In genomic region chr5:95382843-95383242, GRCh38 we compare ENCODE assay signal across 20 cellular contexts. TPM values are rescaled to one million over a fixed set of nuclear protein-coding genes. Genes with fewer than 3 reads are reported as not detected.
DNase-seq lines count a peak whose midpoint lies in the region; TF ChIP-seq lines count a peak whose summit lies in the region.
"Had no signal": no experiment of that assay in that cellular context is flagged by ENCODE, and none has a peak within 500 bp of the region (broad histone marks: within the 10 kb centered on the region; RNA-seq: fewer than 3 reads in every experiment).

No MANE protein-coding gene starts in this region.

- POLR2A ChIA-PET in GM10248 (lab: Yijun Ruan, JAX) = no interaction called here

- DNase-seq in Daoy (ENCODE audit: low read depth) = peak; percentile 34
- DNase-seq in NCI-H1417 treated with DMSO at 0.1 percent for 48 hours (lab: John Stamatoyannopoulos, UW) = peak; percentile 68
- peak; percentile 86 for DNase-seq in NCI-H69 (lab: John Stamatoyannopoulos, UW)
- DNase-seq in left kidney (ENCODE audit: low read depth, low spot score) = peak; percentile 86
- no peak for DNase-seq in COLO829 (ENCODE audit: low spot score)
- no peak for DNase-seq in SKM-1 treated with dmso at 0.1 percent for 144 hours (lab: John Stamatoyannopoulos, UW; ENCODE audit: unreplicated experiment)
- no peak for DNase-seq in GM10248 (ENCODE audit: extremely low spot score)
- DNase-seq: activated CD4-positive, alpha-beta T cell treated with anti-CD3 and anti-CD28 coated beads for 1 hour; activated CD8-positive, alpha-beta memory T cell treated with anti-CD3 and anti-CD28 coated beads, Interleukin-2, amount 10 ng/mL, durations not matched to agents 7 days and 5 days; activated naive CD8-positive, alpha-beta T cell treated with anti-CD3 and anti-CD28 coated beads, Interleukin-2, amount 10 ng/mL, durations not matched to agents 7 days and 5 days; brain microvascular endothelial cell; foreskin fibroblast; GDM1; NCI-H2171 treated with DMSO at 0.1 percent for 48 hours; T-helper 9 cell had no signal

- CTCF ChIA-PET in GM10248 (lab: Yijun Ruan, JAX) = interaction anchor here (0.7 kb wide), 1 partner anchor 31 kb away, joined by 3 read pairs; no protein-coding TSS in a partner anchor

- no peak for TF ChIP-seq CTCF in GM10248 (IDR thresholded peaks at IDR 0.05; ENCODE audit: control extremely low read depth, extremely low read depth, low read depth, missing control alignments)

RNA-seq across cellular contexts. Expression of gene FAM81B, which starts 8.3 kb away (rescaled TPM):
- not detected in 2 replicates for total RNA-seq in Daoy (2014; rRNA removed; shearing (Covaris generic))
- total RNA-seq: activated CD8-positive, alpha-beta memory T cell treated with anti-CD3 and anti-CD28 coated beads, Interleukin-2, amount 10 ng/mL, durations not matched to agents 7 days and 5 days; activated naive CD8-positive, alpha-beta T cell treated with anti-CD3 and anti-CD28 coated beads, Interleukin-2, amount 10 ng/mL, durations not matched to agents 7 days and 5 days; activated T-helper 17 cell treated with anti-CD3 and anti-CD28 coated beads, Interleukin-2, amount 50 U/mL, for 72 hours; HT-29; mesenteric fat pad; progenitor cell of endocrine pancreas; vagina had no signal

Comparison
In these comparisons a context has a peak if more than half of its experiments do, and no peak if none do; other contexts are left out.
1. DNase-seq: peak in Daoy (single experiment), NCI-H1417 treated with DMSO at 0.1 percent for 48 hours (single experiment), NCI-H69 (single experiment) and left kidney (single experiment); none in COLO829 (single experiment), SKM-1 treated with dmso at 0.1 percent for 144 hours (single experiment) and GM10248 (single experiment).